Comparison of ENCODE assay signal across 9 cellular contexts in the genomic region with DNA sequence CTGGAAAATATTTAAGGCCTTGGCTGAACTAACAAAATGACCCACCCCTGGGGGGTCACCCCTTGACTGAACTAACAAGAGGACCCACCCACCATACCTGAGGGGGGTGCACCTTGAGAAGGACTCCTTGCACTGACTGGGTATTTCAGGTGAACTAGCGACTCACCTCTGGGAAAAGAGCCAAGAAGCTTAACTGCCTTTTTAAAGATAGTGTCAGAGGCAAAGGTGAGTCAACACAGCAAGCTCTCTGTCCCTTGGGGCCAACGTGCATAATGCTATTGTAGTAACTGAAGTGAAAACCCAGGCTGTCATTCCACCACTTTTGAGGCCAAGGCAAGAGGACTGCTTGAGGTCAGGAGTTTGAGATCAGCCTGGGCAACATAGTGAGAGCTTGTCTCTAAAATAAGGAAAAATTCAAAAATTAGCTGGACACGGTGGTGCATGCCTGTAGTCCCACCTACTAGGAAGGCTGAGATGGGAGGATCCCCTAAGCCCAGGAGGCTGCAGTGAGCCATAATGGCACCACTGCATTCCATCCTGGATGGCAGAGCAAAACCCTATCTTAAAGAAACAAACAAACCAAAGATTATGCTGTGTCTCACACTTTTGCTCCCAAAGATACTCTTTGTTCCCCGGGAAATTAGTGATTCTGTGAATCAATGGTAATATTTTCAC. TPM values are rescaled to one million over a fixed set of nuclear protein-coding genes. Genes with fewer than 3 reads are reported as not detected.
DNase-seq lines count a peak whose midpoint lies in the region; ATAC-seq, FAIRE-seq and TF ChIP-seq lines count a peak whose summit lies in the region.
"Had no signal": no experiment of that assay in that cellular context is flagged by ENCODE, and none has a peak within 500 bp of the region (broad histone marks: within the 10 kb centered on the region; RNA-seq: fewer than 3 reads in every experiment).

No MANE protein-coding gene starts in this region.

- peak; percentile 5 for DNase-seq in AG10803 (ENCODE audit: low read depth)
- DNase-seq in HFFc6 = peak; percentile 23
- peak; percentile 57 for DNase-seq in RPMI7951 (ENCODE audit: low read depth)
- DNase-seq in keratinocyte (ENCODE audit: low read depth, low spot score) = peak; percentile 84
- DNase-seq in mesenteric fat pad (ENCODE audit: low spot score) = no peak
- no peak for DNase-seq in natural killer cell treated with Interleukin-12 subunit alpha and Interleukin-12 subunit beta and Interleukin-15 and Interleukin-18, amount 100 ng/mL, for 72 hours (ENCODE audit: low spot score)

- H3K27ac Mint-ChIP-seq in HFFc6 = no peak overlapping the region
- no peak overlapping the region for H3K27ac Mint-ChIP-seq in natural killer cell treated with Interleukin-12 subunit alpha and Interleukin-12 subunit beta and Interleukin-15 and Interleukin-18, amount 100 ng/mL, for 72 hours

- H3K4me2 ChIP-seq in keratinocyte (ENCODE audit: control insufficient read depth, extremely low read depth, insufficient read depth, low read depth, low read length) = peak overlapping the region; percentile 70

- ATAC-seq in HG03342 (IDR thresholded peaks at IDR 0.05; ENCODE audit: unreplicated experiment) = no peak
- no peak for ATAC-seq in HG03354 (IDR thresholded peaks at IDR 0.05; ENCODE audit: poor library complexity, severe bottlenecking, unreplicated experiment)
- no peak for ATAC-seq in natural killer cell treated with Interleukin-12 subunit alpha and Interleukin-12 subunit beta and Interleukin-15 and Interleukin-18, amount 100 ng/mL, for 72 hours

- no peaks in the 10 kb centered on the region for H3K9me1 ChIP-seq in keratinocyte (ENCODE audit: control insufficient read depth, extremely low read depth, insufficient read depth, low read length)

- FAIRE-seq in keratinocyte (lab: Jason Lieb, UNC) = peak; percentile 98

- H3K4me1 ChIP-seq in keratinocyte (ENCODE audit: control insufficient read depth, extremely low read depth, insufficient read depth, low read length) = peaks cover 18% of the 10 kb centered on the region
- H3K4me1 ChIP-seq: SJSA1 had no signal

- H4K20me1 ChIP-seq in keratinocyte (ENCODE audit: control insufficient read depth, extremely low read depth, insufficient read depth, low read length) = no peaks in the 10 kb centered on the region

- dilution Hi-C loops in keratinocyte (cut with MboI; ENCODE audit: extremely low pct_ligation_motif_present, low sequenced_read_pairs) = no loop called here

- H3K4me3 Mint-ChIP-seq in HFFc6 = peak overlapping the region; percentile 52
- H3K4me3 Mint-ChIP-seq in natural killer cell treated with Interleukin-12 subunit alpha and Interleukin-12 subunit beta and Interleukin-15 and Interleukin-18, amount 100 ng/mL, for 72 hours = no peak overlapping the region

- no peaks in the 10 kb centered on the region for H3K9me3 ChIP-seq in keratinocyte (ENCODE audit: control insufficient read depth, low read depth, low read length)
- H3K9me3 ChIP-seq: SJSA1 had no signal

- H3K27me3 Mint-ChIP-seq in HFFc6 (ENCODE audit: insufficient read depth) = peaks cover 10% of the 10 kb centered on the region
- peaks cover 10 to 25% of the 10 kb centered on the region in 2 donors for H3K27me3 Mint-ChIP-seq in natural killer cell treated with Interleukin-12 subunit alpha and Interleukin-12 subunit beta and Interleukin-15 and Interleukin-18, amount 100 ng/mL, for 72 hours

- H3K79me2 ChIP-seq in keratinocyte (ENCODE audit: control insufficient read depth, insufficient read depth, low read length) = no peaks in the 10 kb centered on the region

- H3K27me3 ChIP-seq in keratinocyte (ENCODE audit: control insufficient read depth, extremely low read depth, insufficient read depth, low read length) = no peaks in the 10 kb centered on the region
- H3K27me3 ChIP-seq: SJSA1 had no signal

- peak overlapping the region; percentile 96 for H3K27ac ChIP-seq in keratinocyte (ENCODE audit: control insufficient read depth, insufficient read depth, low read length)
- H3K27ac ChIP-seq: SJSA1 had no signal

- no peaks in the 10 kb centered on the region for H3K36me3 Mint-ChIP-seq in HFFc6 (ENCODE audit: low read depth)
- peaks cover under 1% of the 10 kb centered on the region for H3K36me3 Mint-ChIP-seq in natural killer cell treated with Interleukin-12 subunit alpha and Interleukin-12 subunit beta and Interleukin-15 and Interleukin-18, amount 100 ng/mL, for 72 hours

- no peaks in the 10 kb centered on the region for H3K36me3 ChIP-seq in keratinocyte (ENCODE audit: control insufficient read depth in 2 of 2, extremely low read depth in 1 of 2, insufficient read depth in 2 of 2, low read length in 2 of 2)
- H3K36me3 ChIP-seq: SJSA1 had no signal

- peak overlapping the region; percentile 74 for H3K9ac ChIP-seq in keratinocyte (ENCODE audit: control insufficient read depth, extremely low read depth, insufficient read depth, low read length)

- H3K4me1 Mint-ChIP-seq in HFFc6 (ENCODE audit: low read depth) = peaks cover 19% of the 10 kb centered on the region
- no peaks in the 10 kb centered on the region for H3K4me1 Mint-ChIP-seq in natural killer cell treated with Interleukin-12 subunit alpha and Interleukin-12 subunit beta and Interleukin-15 and Interleukin-18, amount 100 ng/mL, for 72 hours (ENCODE audit: low read depth in 2 of 2)

- H3K4me3 ChIP-seq in AG10803 (ENCODE audit: low read length) (no peak overlapping the region), keratinocyte (ENCODE audit: control insufficient read depth in 2 of 3, extremely low read depth in 1 of 3, insufficient read depth in 2 of 3, low read depth in 1 of 3, low read length in 3 of 3) (peak overlapping the region in 2 of 3 experiments; percentile 44 to 51)
- H3K4me3 ChIP-seq: SJSA1 had no signal

- no peaks in the 10 kb centered on the region for H3K9me3 Mint-ChIP-seq in HFFc6
- H3K9me3 Mint-ChIP-seq in natural killer cell treated with Interleukin-12 subunit alpha and Interleukin-12 subunit beta and Interleukin-15 and Interleukin-18, amount 100 ng/mL, for 72 hours = no peaks in the 10 kb centered on the region

- no peak for TF ChIP-seq CTCF in AG10803 (conservative IDR thresholded peaks at IDR 0.05; ENCODE audit: low read length)
- no peak for TF ChIP-seq CTCF in HFFc6 (IDR thresholded peaks at IDR 0.05)
- no peak for TF ChIP-seq CTCF in keratinocyte (optimal IDR thresholded peaks at IDR 0.05 in 1 of 3, IDR thresholded peaks at IDR 0.05 in 1 of 3, conservative IDR thresholded peaks at IDR 0.05 in 1 of 3; ENCODE audit: extremely low read depth in 1 of 3, insufficient read depth in 2 of 3, low read length in 3 of 3)

- no peak overlapping the region for H2AFZ ChIP-seq in keratinocyte (ENCODE audit: control insufficient read depth, low read length)

RNA-seq across cellular contexts. Expression of a gene that starts 36.4 kb away (rescaled TPM):
- total RNA-seq in HFFc6 (2021; fragmentation: NEBNext Ultra II Directional; extraction: Animal tissue kit (Norgen Biotek cat#: 25700)) = 1 to 10 TPM; 4.6 to 7.1 (median 5.4) TPM
- total RNA-seq in RPMI7951 (2014; rRNA removed; shearing (Covaris generic)) = 2.1 and 3.8 TPM in 2 replicates
- 12.9 to 15.3 TPM (median 14.1 TPM) in 3 replicates for polyA plus RNA-seq in keratinocyte
- 21.1 TPM for polyA plus RNA-seq in keratinocyte (2011; ENCODE audit: low read depth)
- 7.0 and 11.5 TPM in 2 replicates for polyA plus RNA-seq in keratinocyte (2011; cell fraction: cytosol; rRNA removed)
- 23.1 and 23.7 TPM in 2 replicates for polyA plus RNA-seq in keratinocyte (2011; cell fraction: nucleus; rRNA removed)
- 9.5 and 9.9 TPM in 2 replicates for polyA plus RNA-seq in keratinocyte (2012; ENCODE audit: low replicate concordance)
- polyA minus RNA-seq in keratinocyte = 32.2 to 38.2 TPM (median 32.3 TPM) in 3 replicates
- 12.7 TPM for polyA minus RNA-seq in keratinocyte (2011; cell fraction: cytosol; rRNA and poly(A)+ RNA removed)
- polyA minus RNA-seq in keratinocyte (2011; cell fraction: nucleus; rRNA and poly(A)+ RNA removed) = 19.5 and 36.0 TPM in 2 replicates
- total RNA-seq in mesenteric fat pad = 38.3 TPM
- total RNA-seq in natural killer cell treated with Interleukin-12 subunit alpha and Interleukin-12 subunit beta and Interleukin-15 and Interleukin-18, amount 100 ng/mL, for 72 hours = 10 to 100 TPM; 46.3 to 51.2 TPM

Comparison
In these comparisons a context has a peak if more than half of its experiments do, and no peak if none do; other contexts are left out.
1. DNase-seq: peak in AG10803 (single experiment), HFFc6 (single experiment), RPMI7951 (single experiment) and keratinocyte (single experiment); none in mesenteric fat pad (single experiment) and natural killer cell treated with Interleukin-12 subunit alpha and Interleukin-12 subunit beta and Interleukin-15 and Interleukin-18, amount 100 ng/mL, for 72 hours (single experiment).